In the genomic region with DNA sequence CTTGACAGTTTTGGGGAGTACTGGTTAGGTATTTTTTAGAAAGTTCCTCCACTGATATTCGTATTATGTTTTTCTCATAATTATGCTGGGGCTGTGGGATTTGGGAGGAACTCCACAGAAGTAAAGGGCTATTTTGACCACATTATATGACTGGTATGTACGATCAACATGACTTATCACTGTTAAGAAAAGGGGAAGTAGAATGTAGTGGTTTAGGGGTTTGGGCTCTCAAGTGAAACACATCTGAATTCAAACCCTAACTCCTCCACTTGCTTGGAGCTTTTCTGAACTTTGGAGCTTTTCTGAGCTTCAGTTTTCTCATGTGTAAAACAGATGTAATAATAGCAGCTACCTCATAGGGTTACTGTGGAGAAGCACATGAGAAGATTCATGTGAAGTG, we compare ENCODE assay signal across 13 cellular contexts.
DNase-seq lines count a peak whose midpoint lies in the region; ATAC-seq and TF ChIP-seq lines count a peak whose summit lies in the region.
"Had no signal": no experiment of that assay in that cellular context is flagged by ENCODE, and none has a peak within 500 bp of the region (broad histone marks: within the 10 kb centered on the region; RNA-seq: fewer than 3 reads in every experiment).

No MANE protein-coding gene starts in this region.

- no peak overlapping the region for H3K27ac ChIP-seq in psoas muscle
- H3K27ac ChIP-seq: testis had no signal

- peaks cover 6% of the 10 kb centered on the region for H3K9me3 ChIP-seq in psoas muscle
- H3K9me3 ChIP-seq: testis had no signal

- ATAC-seq in GM18868 (IDR thresholded peaks at IDR 0.05; ENCODE audit: unreplicated experiment) (peak; percentile 99), GM21786 (IDR thresholded peaks at IDR 0.05; ENCODE audit: unreplicated experiment) (peak; percentile 98), HG03442 (IDR thresholded peaks at IDR 0.05; ENCODE audit: unreplicated experiment) (peak; percentile 100), psoas muscle (no peak)
- ATAC-seq: HepG2 had no signal

- no peaks in the 10 kb centered on the region for H3K36me3 ChIP-seq in psoas muscle (ENCODE audit: insufficient read depth in 1 of 2, low read depth in 1 of 2)

- intact Hi-C loops in psoas muscle (cut with DNase I): no loop called here

- WGBS in psoas muscle, 3 donors: 58 to 88% (median 81%) methylated on average over 2 of the region's 2 CpGs

- H3K4me1 ChIP-seq in psoas muscle: no peaks in the 10 kb centered on the region
- H3K4me1 ChIP-seq: testis had no signal

- no peak for TF ChIP-seq CTCF in psoas muscle (IDR thresholded peaks at IDR 0.05)

- H3K27me3 ChIP-seq in psoas muscle (ENCODE audit: insufficient read depth in 3 of 3, low read length in 2 of 3): no peaks in the 10 kb centered on the region
- H3K27me3 ChIP-seq: testis had no signal

- DNase-seq in germinal center (ENCODE audit: low spot score) (peak; percentile 24), pons (ENCODE audit: low spot score) (no peak), inferior parietal cortex (ENCODE audit: extremely low spot score) (no peak), NCI-H345 treated with DMSO at 0.1 percent for 48 hours (lab: John Stamatoyannopoulos, UW; ENCODE audit: unreplicated experiment) (no peak), psoas muscle (no peak)
- DNase-seq: activated CD4-positive, alpha-beta T cell treated with anti-CD3 and anti-CD28 coated beads, Interleukin-2, amount 10 ng/mL, durations not matched to agents 24 days and 14 days; EL; mammary epithelial cell; testis had no signal

- no peak overlapping the region for H3K4me3 ChIP-seq in psoas muscle
- H3K4me3 ChIP-seq: testis had no signal

Comparison
In these comparisons a context has a peak if more than half of its experiments do, and no peak if none do; other contexts are left out.
1. ATAC-seq: peak in GM18868 (single experiment), GM21786 (single experiment) and HG03442 (single experiment); none in psoas muscle (0 of 4).